In the genomic region with DNA sequence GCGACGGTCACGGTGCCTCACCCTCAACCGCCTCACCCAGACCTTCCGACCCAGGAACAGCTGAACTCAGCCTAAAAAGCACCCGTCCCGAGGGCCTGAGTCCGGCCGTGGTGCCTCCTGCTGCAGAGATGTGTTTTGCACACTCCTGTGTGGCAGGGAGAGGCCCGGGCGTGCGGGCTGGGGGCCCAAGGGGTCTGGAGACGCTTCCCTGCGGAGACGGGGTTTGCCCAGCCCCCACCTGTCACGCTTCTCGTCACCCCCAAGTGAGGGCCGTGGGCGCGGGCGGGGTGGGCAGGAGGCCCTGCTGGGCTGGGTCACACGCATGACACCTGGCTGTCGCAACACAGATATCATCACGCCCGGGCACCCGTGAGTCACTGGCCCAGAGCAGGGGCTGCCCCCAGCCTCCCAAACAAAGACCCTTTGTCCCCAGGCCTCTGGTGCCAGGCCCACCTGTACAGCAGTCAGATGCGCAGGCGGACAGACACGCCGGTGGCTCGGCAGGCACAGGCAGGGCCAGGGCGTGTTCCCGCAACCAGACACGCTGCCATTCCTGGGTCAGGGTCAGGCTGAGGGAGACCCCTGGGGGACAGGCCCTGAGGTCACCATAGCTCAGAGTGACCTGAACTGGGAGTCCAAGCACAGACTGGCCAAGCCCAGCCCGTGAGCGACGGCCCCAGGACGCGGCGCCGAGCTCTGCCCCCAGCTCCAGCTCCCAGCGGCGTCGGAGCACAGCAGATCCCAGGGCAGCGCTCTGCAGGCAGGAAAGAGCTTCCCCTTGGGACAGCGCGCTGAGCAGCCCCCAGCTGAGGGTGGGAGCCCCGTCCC, we compare ENCODE assay signal across 1 cellular context.
A peak's percentile ranks its signal among the peaks of the same experiment; 100 is the strongest.
TF ChIP-seq lines count a peak whose summit lies in the region.

No MANE protein-coding gene starts in this region.

TF ChIP-seq in HepG2, 621 proteins besides CTCF, POLR2A, EP300 and RAD21 (continued from another document and continues in another):
- TF ChIP-seq YEATS4 (CRISPR knock-in tag; IDR thresholded peaks at IDR 0.05; ENCODE audit: borderline replicate concordance) (peak; percentile 47), ZNF431 (CRISPR knock-in tag; IDR thresholded peaks at IDR 0.05; ENCODE audit: borderline replicate concordance, low read depth) (0 out of 2 replicates have a peak, but pooled peaks have one; percentile 17), PLSCR1 (CRISPR knock-in tag; IDR thresholded peaks at IDR 0.05; ENCODE audit: borderline replicate concordance) (0 out of 2 replicates have a peak, but pooled peaks have one; percentile 11), ZNF512 (CRISPR knock-in tag; IDR thresholded peaks at IDR 0.05) (no peak), KDM5B (CRISPR knock-in tag; IDR thresholded peaks at IDR 0.05; ENCODE audit: borderline replicate concordance) (0 out of 2 replicates have a peak, but pooled peaks have one; percentile 12), ZNF446 (CRISPR knock-in tag; IDR thresholded peaks at IDR 0.05) (no peak), MAFF (IDR thresholded peaks at IDR 0.05; ENCODE audit: low read depth, low read length) (no peak), ZNF558 (CRISPR knock-in tag; IDR thresholded peaks at IDR 0.05; ENCODE audit: borderline replicate concordance) (peak; percentile 68; the same call in 1 of the 2 replicates), NR2C2 (CRISPR knock-in tag; IDR thresholded peaks at IDR 0.05; ENCODE audit: borderline replicate concordance) (peak; percentile 87), ZFP1 (CRISPR knock-in tag; IDR thresholded peaks at IDR 0.05) (no peak), WIZ (CRISPR knock-in tag; IDR thresholded peaks at IDR 0.05) (0 out of 2 replicates have a peak, but pooled peaks have one; percentile 42), ZNF350 (CRISPR knock-in tag; IDR thresholded peaks at IDR 0.05; ENCODE audit: borderline replicate concordance, low read depth) (peak; percentile 77), ZNF263 (CRISPR knock-in tag; IDR thresholded peaks at IDR 0.05) (peak; percentile 28; the same call in 1 of the 2 replicates), RXRA (CRISPR knock-in tag; IDR thresholded peaks at IDR 0.05) (peak; percentile 89), ZNF44 (CRISPR knock-in tag; IDR thresholded peaks at IDR 0.05) (no peak), ZNF331 (CRISPR knock-in tag; IDR thresholded peaks at IDR 0.05) (peak; percentile 34; the same call in 1 of the 2 replicates), ARHGAP35 (CRISPR knock-in tag; IDR thresholded peaks at IDR 0.05; ENCODE audit: borderline replicate concordance) (0 out of 2 replicates have a peak, but pooled peaks have one; percentile 15), XRCC5 (optimal IDR thresholded peaks at IDR 0.05; ENCODE audit: low read length) (peak; percentile 59), HOXA5 (CRISPR knock-in tag; IDR thresholded peaks at IDR 0.05) (no peak; the same call in 1 of the 2 replicates), ZBTB2 (CRISPR knock-in tag; IDR thresholded peaks at IDR 0.05; ENCODE audit: low read depth) (no peak; the same call in 1 of the 2 replicates), MTF1 (CRISPR knock-in tag; IDR thresholded peaks at IDR 0.05) (no peak), MED1 (CRISPR knock-in tag; IDR thresholded peaks at IDR 0.05) (peak; percentile 71), HNRNPLL (IDR thresholded peaks at IDR 0.05; ENCODE audit: low read depth, low read length, poor library complexity, severe bottlenecking) (peak; percentile 57), ZSCAN25 (CRISPR knock-in tag; IDR thresholded peaks at IDR 0.05) (peak; percentile 80; the same call in 1 of the 2 replicates), SYNCRIP (IDR thresholded peaks at IDR 0.05; ENCODE audit: insufficient read depth, low read depth, low read length) (no peak), ZEB1 (IDR thresholded peaks at IDR 0.05; ENCODE audit: insufficient replicate concordance, low read depth) (no peak), ZNF652 (CRISPR knock-in tag; IDR thresholded peaks at IDR 0.05; ENCODE audit: borderline replicate concordance, low read depth) (no peak), MTA1 (CRISPR knock-in tag; IDR thresholded peaks at IDR 0.05; ENCODE audit: borderline replicate concordance) (peak; percentile 75), GTF3A (CRISPR knock-in tag; conservative IDR thresholded peaks at IDR 0.05) (no peak), BCL3 (CRISPR knock-in tag; IDR thresholded peaks at IDR 0.05) (peak; percentile 83; the same call in 1 of the 2 replicates), FOXP4 (CRISPR knock-in tag; IDR thresholded peaks at IDR 0.05) (no peak; the same call in 1 of the 2 replicates), PRDM10 (CRISPR knock-in tag; IDR thresholded peaks at IDR 0.05; ENCODE audit: low read depth) (no peak), ZNF615 (CRISPR knock-in tag; IDR thresholded peaks at IDR 0.05; ENCODE audit: borderline replicate concordance) (no peak), ARNTL (CRISPR knock-in tag; IDR thresholded peaks at IDR 0.05) (peak; percentile 91), MBNL3 (CRISPR knock-in tag; conservative IDR thresholded peaks at IDR 0.05) (no peak), CBX1 (IDR thresholded peaks at IDR 0.05; ENCODE audit: low read depth) (peak; percentile 28)
- TF ChIP-seq, protein P1, sequence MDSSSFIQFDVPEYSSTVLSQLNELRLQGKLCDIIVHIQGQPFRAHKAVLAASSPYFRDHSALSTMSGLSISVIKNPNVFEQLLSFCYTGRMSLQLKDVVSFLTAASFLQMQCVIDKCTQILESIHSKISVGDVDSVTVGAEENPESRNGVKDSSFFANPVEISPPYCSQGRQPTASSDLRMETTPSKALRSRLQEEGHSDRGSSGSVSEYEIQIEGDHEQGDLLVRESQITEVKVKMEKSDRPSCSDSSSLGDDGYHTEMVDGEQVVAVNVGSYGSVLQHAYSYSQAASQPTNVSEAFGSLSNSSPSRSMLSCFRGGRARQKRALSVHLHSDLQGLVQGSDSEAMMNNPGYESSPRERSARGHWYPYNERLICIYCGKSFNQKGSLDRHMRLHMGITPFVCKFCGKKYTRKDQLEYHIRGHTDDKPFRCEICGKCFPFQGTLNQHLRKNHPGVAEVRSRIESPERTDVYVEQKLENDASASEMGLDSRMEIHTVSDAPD (CRISPR knock-in tag; IDR thresholded peaks at IDR 0.05) = peak; percentile 62; the same call in 1 of the 2 replicates
- TF ChIP-seq, protein P2, sequence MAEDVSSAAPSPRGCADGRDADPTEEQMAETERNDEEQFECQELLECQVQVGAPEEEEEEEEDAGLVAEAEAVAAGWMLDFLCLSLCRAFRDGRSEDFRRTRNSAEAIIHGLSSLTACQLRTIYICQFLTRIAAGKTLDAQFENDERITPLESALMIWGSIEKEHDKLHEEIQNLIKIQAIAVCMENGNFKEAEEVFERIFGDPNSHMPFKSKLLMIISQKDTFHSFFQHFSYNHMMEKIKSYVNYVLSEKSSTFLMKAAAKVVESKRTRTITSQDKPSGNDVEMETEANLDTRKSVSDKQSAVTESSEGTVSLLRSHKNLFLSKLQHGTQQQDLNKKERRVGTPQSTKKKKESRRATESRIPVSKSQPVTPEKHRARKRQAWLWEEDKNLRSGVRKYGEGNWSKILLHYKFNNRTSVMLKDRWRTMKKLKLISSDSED (CRISPR knock-in tag; IDR thresholded peaks at IDR 0.05) = no peak
- TF ChIP-seq, protein P3, sequence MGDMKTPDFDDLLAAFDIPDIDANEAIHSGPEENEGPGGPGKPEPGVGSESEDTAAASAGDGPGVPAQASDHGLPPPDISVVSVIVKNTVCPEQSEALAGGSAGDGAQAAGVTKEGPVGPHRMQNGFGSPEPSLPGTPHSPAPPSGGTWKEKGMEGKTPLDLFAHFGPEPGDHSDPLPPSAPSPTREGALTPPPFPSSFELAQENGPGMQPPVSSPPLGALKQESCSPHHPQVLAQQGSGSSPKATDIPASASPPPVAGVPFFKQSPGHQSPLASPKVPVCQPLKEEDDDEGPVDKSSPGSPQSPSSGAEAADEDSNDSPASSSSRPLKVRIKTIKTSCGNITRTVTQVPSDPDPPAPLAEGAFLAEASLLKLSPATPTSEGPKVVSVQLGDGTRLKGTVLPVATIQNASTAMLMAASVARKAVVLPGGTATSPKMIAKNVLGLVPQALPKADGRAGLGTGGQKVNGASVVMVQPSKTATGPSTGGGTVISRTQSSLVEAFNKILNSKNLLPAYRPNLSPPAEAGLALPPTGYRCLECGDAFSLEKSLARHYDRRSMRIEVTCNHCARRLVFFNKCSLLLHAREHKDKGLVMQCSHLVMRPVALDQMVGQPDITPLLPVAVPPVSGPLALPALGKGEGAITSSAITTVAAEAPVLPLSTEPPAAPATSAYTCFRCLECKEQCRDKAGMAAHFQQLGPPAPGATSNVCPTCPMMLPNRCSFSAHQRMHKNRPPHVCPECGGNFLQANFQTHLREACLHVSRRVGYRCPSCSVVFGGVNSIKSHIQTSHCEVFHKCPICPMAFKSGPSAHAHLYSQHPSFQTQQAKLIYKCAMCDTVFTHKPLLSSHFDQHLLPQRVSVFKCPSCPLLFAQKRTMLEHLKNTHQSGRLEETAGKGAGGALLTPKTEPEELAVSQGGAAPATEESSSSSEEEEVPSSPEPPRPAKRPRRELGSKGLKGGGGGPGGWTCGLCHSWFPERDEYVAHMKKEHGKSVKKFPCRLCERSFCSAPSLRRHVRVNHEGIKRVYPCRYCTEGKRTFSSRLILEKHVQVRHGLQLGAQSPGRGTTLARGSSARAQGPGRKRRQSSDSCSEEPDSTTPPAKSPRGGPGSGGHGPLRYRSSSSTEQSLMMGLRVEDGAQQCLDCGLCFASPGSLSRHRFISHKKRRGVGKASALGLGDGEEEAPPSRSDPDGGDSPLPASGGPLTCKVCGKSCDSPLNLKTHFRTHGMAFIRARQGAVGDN (CRISPR knock-in tag; IDR thresholded peaks at IDR 0.05) = peak; percentile 84
